ENCODE assay signal across 8 cellular contexts in the genomic region with DNA sequence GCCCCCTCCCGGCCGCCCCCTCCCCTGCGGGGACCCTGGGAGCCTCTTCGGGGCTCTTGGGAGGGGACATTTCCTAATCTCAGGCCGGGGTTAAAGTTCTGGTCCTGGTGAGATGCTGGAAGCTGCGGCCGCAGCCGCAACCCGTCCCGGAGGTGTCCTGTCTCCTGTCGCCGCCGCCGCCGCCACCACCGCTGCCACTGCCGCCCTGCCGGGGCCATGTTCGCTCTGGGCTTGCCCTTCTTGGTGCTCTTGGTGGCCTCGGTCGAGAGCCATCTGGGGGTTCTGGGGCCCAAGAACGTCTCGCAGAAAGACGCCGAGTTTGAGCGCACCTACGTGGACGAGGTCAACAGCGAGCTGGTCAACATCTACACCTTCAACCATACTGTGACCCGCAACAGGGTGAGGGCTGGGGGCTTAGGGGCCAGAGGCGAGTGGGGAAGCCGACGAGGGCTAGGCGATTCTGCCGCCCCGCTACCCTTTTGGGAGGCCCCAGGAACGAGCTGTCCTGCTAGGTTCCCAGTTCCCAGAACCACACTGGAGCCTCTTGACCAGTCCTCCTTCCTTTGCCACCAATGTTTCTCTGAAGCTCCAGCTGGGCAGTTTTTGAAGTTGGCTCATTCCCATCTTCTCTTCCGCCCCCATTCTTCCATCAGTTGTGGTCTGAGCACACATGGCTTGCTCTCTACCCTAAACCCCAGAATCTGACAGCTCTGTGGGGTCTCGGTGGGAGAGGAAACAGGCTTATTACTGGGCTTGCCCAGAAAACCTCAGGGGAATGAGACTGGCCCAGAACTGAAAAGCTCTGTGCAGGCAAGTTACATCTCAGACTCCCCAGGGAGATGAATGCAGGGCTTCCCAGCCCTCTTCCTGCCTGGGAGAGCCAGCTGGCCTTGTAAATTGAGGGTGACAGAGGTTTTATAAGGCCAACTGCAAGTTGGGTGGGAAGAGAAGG. TPM values are rescaled to one million over a fixed set of nuclear protein-coding genes. Genes with fewer than 3 reads are reported as not detected.
A peak's percentile ranks its signal among the peaks of the same experiment; 100 is the strongest.
DNase-seq lines count a peak whose midpoint lies in the region; ATAC-seq and TF ChIP-seq lines count a peak whose summit lies in the region.

No MANE protein-coding gene starts in this region.

- no peaks in the 10 kb centered on the region for H3K9me3 ChIP-seq in BLaER1 treated with 17β-estradiol and CSF1 and Interleukin-3, amounts not matched to agents 10 nM and 100 nM (replicated peaks in 1 of 11)
- no peaks in the 10 kb centered on the region for H3K9me3 ChIP-seq in right lobe of liver

- peaks cover 30 to 48% (median 42%) of the 10 kb centered on the region in 10 experiments for H3K4me1 ChIP-seq in BLaER1 treated with 17β-estradiol and CSF1 and Interleukin-3, amounts not matched to agents 10 nM and 100 nM
- peaks cover 0 to 22% (median 5%) of the 10 kb centered on the region in 4 donors for H3K4me1 ChIP-seq in right lobe of liver

- peak overlapping the region; percentile 94 to 99 (median 97) for H3K4me2 ChIP-seq in BLaER1 treated with 17β-estradiol and CSF1 and Interleukin-3, amounts not matched to agents 10 nM and 100 nM

- ATAC-seq in GM19351 (IDR thresholded peaks at IDR 0.05; ENCODE audit: unreplicated experiment), result peak; percentile 44
- ATAC-seq in HG03457 (IDR thresholded peaks at IDR 0.05; ENCODE audit: unreplicated experiment), result peak; percentile 11
- ATAC-seq in right lobe of liver, result peak; percentile 61 to 77 (median 72)

- H3K36me3 ChIP-seq in BLaER1 treated with 17β-estradiol and CSF1 and Interleukin-3, amounts not matched to agents 10 nM and 100 nM, result peaks cover 8 to 38% (median 28%) of the 10 kb centered on the region in 11 experiments; a peak in 18 of 22 replicates
- H3K36me3 ChIP-seq in right lobe of liver, result peaks cover 0 to 22% (median 8%) of the 10 kb centered on the region in 4 donors

- TF ChIP-seq POLR2A in right lobe of liver (IDR thresholded peaks at IDR 0.05), result no peak

- H3K4me3 ChIP-seq in BLaER1 treated with 17β-estradiol and CSF1 and Interleukin-3, amounts not matched to agents 10 nM and 100 nM, result peak overlapping the region; percentile 70 to 86 (median 76)
- H3K4me3 ChIP-seq in right lobe of liver, result peak overlapping the region; percentile 92 to 100 (median 93)

- DNase-seq in T-helper 9 cell (peak; percentile 41), cerebellum (ENCODE audit: low spot score) (peak; percentile 53), right lobe of liver (peak; percentile 67 to 76 (median 69)), HPDE6-E6E7 (ENCODE audit: extremely low spot score) (no peak)
- peak; percentile 16 for DNase-seq in stimulated activated CD8-positive, alpha-beta memory T cell treated with anti-CD3 and anti-CD28 coated beads, Interleukin-12 subunit alpha, Interleukin-12 subunit beta, amount 100 ng/mL, for 4 hours (ENCODE audit: low read depth)

- intact Hi-C loops in right lobe of liver (cut with DNase I), result loop anchor here in 1 of 2 donors (10.0 kb wide), 1 partner anchor 45 kb away; no protein-coding TSS in a partner anchor

- H4K20me1 ChIP-seq in BLaER1 treated with 17β-estradiol and CSF1 and Interleukin-3, amounts not matched to agents 10 nM and 100 nM, result no peaks in the 10 kb centered on the region; a peak in 4 of 22 replicates

- H3K27ac ChIP-seq in BLaER1 treated with 17β-estradiol and CSF1 and Interleukin-3, amounts not matched to agents 10 nM and 100 nM, result peak overlapping the region; percentile 76 to 88 (median 87)
- H3K27ac ChIP-seq in right lobe of liver, result peak overlapping the region; percentile 93 to 97 (median 95)

- 3% methylated on average over 11 of the region's 39 CpGs for WGBS in right lobe of liver (ENCODE audit: insufficient coverage, low coverage, low lambda C conversion rate, missing lambda C conversion rate)

- no peak for TF ChIP-seq CTCF in right lobe of liver (IDR thresholded peaks at IDR 0.05)

- H3K27me3 ChIP-seq in BLaER1 treated with 17β-estradiol and CSF1 and Interleukin-3, amounts not matched to agents 10 nM and 100 nM, result no peaks in the 10 kb centered on the region
- H3K27me3 ChIP-seq in right lobe of liver, result no peaks in the 10 kb centered on the region

- H3K9ac ChIP-seq in BLaER1 treated with 17β-estradiol and CSF1 and Interleukin-3, amounts not matched to agents 10 nM and 100 nM, result peak overlapping the region; percentile 83 to 95 (median 87)

RNA-seq across cellular contexts. Expression of a gene that starts 0.8 kb away (rescaled TPM):
- total RNA-seq in cerebellum (19.6 TPM), right lobe of liver (10 to 100 TPM; 24.6 to 49.9 (median 35.5) TPM)

RNA-seq across cellular contexts. Expression of a gene that starts 19.8 kb away (rescaled TPM):
- total RNA-seq in cerebellum (9.5 TPM), right lobe of liver (100 to 1,000 TPM in 4 of 6 experiments, 10 to 100 TPM in 2; 41.2 to 158 (median 112) TPM)

RNA-seq across cellular contexts. Expression of a gene that starts 35.2 kb away (rescaled TPM):
- total RNA-seq in cerebellum (135 TPM), right lobe of liver (10 to 100 TPM; 22.2 to 39.1 (median 29.3) TPM)

RNA-seq across cellular contexts. Expression of a gene that starts 52.5 kb away (rescaled TPM):
- total RNA-seq in cerebellum, result 35.7 TPM
- total RNA-seq in right lobe of liver, result 10 to 100 TPM; 19.3 to 28.5 (median 25.8) TPM

RNA-seq across cellular contexts. Expression of a gene that starts 53.1 kb away (rescaled TPM):
- total RNA-seq in cerebellum, result 26.3 TPM
- 1 to 10 TPM; 5.6 to 9.4 (median 7.3) TPM for total RNA-seq in right lobe of liver

Comparison
In these comparisons a context has a peak if more than half of its experiments do, and no peak if none do; other contexts are left out.
1. ATAC-seq: peak in every context shown above with its lines; median percentile 72 in right lobe of liver; 44 in GM19351; 11 in HG03457.